Comparison of ENCODE assay signal across 1 cellular context in the genomic region with DNA sequence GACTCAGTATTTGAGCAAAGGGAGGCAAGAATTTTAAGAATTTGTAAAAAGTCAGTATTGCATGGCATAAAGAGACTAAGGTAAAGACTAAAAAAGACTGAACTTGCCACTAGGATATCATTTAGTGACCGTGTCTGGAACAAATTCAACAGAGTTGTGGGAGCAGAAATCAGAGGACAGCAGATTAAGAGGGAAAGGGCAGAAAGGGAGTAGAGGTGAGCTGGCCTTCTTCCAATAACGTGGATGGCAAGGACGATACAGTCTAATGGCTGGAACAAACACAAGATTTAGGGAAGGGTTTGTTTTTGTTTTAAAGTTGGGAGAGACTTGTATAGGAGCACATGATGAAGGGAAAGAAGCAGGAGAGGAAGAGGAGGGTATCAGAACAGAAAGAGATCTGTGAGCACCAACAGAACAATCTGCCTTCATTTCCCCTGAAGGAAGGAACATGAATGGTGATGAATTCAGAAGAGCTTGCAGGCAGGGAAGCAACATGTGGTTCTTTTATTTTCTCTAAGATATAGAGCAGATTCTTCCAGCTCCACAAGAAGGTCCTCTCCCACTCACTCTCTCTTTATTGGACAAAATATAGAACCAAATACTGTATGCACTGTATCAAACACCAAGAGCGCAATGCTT.
TF ChIP-seq lines count a peak whose summit lies in the region.

No MANE protein-coding gene starts in this region.

TF ChIP-seq in HepG2, 621 proteins besides CTCF, POLR2A, EP300 and RAD21 (continued from another document):
- TF ChIP-seq, protein P1, sequence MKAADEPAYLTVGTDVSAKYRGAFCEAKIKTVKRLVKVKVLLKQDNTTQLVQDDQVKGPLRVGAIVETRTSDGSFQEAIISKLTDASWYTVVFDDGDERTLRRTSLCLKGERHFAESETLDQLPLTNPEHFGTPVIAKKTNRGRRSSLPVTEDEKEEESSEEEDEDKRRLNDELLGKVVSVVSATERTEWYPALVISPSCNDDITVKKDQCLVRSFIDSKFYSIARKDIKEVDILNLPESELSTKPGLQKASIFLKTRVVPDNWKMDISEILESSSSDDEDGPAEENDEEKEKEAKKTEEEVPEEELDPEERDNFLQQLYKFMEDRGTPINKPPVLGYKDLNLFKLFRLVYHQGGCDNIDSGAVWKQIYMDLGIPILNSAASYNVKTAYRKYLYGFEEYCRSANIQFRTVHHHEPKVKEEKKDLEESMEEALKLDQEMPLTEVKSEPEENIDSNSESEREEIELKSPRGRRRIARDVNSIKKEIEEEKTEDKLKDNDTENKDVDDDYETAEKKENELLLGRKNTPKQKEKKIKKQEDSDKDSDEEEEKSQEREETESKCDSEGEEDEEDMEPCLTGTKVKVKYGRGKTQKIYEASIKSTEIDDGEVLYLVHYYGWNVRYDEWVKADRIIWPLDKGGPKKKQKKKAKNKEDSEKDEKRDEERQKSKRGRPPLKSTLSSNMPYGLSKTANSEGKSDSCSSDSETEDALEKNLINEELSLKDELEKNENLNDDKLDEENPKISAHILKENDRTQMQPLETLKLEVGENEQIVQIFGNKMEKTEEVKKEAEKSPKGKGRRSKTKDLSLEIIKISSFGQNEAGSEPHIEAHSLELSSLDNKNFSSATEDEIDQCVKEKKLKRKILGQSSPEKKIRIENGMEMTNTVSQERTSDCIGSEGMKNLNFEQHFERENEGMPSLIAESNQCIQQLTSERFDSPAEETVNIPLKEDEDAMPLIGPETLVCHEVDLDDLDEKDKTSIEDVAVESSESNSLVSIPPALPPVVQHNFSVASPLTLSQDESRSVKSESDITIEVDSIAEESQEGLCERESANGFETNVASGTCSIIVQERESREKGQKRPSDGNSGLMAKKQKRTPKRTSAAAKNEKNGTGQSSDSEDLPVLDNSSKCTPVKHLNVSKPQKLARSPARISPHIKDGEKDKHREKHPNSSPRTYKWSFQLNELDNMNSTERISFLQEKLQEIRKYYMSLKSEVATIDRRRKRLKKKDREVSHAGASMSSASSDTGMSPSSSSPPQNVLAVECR (CRISPR knock-in tag; IDR thresholded peaks at IDR 0.05; ENCODE audit: borderline replicate concordance): no peak
- no peak for TF ChIP-seq ZNF343 (CRISPR knock-in tag; IDR thresholded peaks at IDR 0.05)
- no peak for TF ChIP-seq CHD4 (IDR thresholded peaks at IDR 0.05; ENCODE audit: borderline replicate concordance, low read length)
- TF ChIP-seq, protein P2, sequence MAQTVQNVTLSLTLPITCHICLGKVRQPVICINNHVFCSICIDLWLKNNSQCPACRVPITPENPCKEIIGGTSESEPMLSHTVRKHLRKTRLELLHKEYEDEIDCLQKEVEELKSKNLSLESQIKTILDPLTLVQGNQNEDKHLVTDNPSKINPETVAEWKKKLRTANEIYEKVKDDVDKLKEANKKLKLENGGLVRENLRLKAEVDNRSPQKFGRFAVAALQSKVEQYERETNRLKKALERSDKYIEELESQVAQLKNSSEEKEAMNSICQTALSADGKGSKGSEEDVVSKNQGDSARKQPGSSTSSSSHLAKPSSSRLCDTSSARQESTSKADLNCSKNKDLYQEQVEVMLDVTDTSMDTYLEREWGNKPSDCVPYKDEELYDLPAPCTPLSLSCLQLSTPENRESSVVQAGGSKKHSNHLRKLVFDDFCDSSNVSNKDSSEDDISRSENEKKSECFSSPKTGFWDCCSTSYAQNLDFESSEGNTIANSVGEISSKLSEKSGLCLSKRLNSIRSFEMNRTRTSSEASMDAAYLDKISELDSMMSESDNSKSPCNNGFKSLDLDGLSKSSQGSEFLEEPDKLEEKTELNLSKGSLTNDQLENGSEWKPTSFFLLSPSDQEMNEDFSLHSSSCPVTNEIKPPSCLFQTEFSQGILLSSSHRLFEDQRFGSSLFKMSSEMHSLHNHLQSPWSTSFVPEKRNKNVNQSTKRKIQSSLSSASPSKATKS (CRISPR knock-in tag; IDR thresholded peaks at IDR 0.05): no peak
- TF ChIP-seq PHF20 (CRISPR knock-in tag; IDR thresholded peaks at IDR 0.05): no peak
- TF ChIP-seq RXRA (CRISPR knock-in tag; IDR thresholded peaks at IDR 0.05): no peak
- no peak for TF ChIP-seq PHF21A (CRISPR knock-in tag; IDR thresholded peaks at IDR 0.05)
- TF ChIP-seq ZFP82 (CRISPR knock-in tag; IDR thresholded peaks at IDR 0.05; ENCODE audit: borderline replicate concordance): no peak
- TF ChIP-seq ZNF101 (CRISPR knock-in tag; IDR thresholded peaks at IDR 0.05; ENCODE audit: borderline replicate concordance, low read depth): no peak
- TF ChIP-seq REL (CRISPR knock-in tag; conservative IDR thresholded peaks at IDR 0.05): no peak
- TF ChIP-seq MLLT10 (CRISPR knock-in tag; IDR thresholded peaks at IDR 0.05): no peak
